6 cellular contexts compared by ENCODE assay signal in the genomic region with DNA sequence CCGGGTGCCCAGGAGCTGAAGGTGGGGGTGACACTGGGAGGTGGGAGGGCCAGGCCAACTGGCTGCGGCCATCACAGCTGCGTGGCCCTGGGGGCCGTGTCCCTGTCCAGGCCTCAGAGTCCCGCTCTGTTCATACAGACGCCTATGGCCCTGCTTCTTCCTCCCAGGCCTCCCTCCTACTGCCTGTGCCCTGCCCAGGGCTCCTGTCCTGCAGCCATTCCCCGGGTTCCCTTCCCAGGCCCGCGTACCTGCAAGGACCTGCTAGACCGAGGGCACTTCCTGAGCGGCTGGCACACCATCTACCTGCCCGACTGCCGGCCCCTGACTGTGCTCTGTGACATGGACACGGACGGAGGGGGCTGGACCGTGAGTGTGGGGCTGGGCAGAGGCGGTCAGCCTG. TPM values are rescaled to one million over a fixed set of nuclear protein-coding genes. Genes with fewer than 3 reads are reported as not detected.
"Had no signal": no experiment of that assay in that cellular context is flagged by ENCODE, and none has a peak within 500 bp of the region (broad histone marks: within the 10 kb centered on the region; RNA-seq: fewer than 3 reads in every experiment).

No MANE protein-coding gene starts in this region.

RNA-seq across cellular contexts. Expression of gene FCN2, which starts 4.4 kb away (rescaled TPM):
- total RNA-seq: GM23248, H4, H7, HT-29, IMR-90, K562 had no signal

RNA-seq across cellular contexts. Expression of gene FCN1, which starts 32.7 kb away (rescaled TPM):
- total RNA-seq: GM23248, H4, H7, HT-29, IMR-90, K562 had no signal
